ENCODE assay signal across 2 cellular contexts in genomic region chr6:3825851-3826581, GRCh38.
TF ChIP-seq lines count a peak whose summit lies in the region.

No MANE protein-coding gene starts in this region.

TF ChIP-seq in IMR-90, 13 proteins besides CTCF, POLR2A, EP300 and RAD21 (continued from another document):
- TF ChIP-seq MAZ (IDR thresholded peaks at IDR 0.05; ENCODE audit: borderline replicate concordance, low read depth, low read length) (no peak), FOS (IDR thresholded peaks at IDR 0.05; ENCODE audit: low read depth, low read length) (peak; percentile 66), ELK1 (IDR thresholded peaks at IDR 0.05; ENCODE audit: borderline replicate concordance, low read depth, low read length) (no peak), MAFK (IDR thresholded peaks at IDR 0.05; ENCODE audit: low read depth, low read length) (no peak), RCOR1 (IDR thresholded peaks at IDR 0.05; ENCODE audit: insufficient replicate concordance, low read length) (no peak), CEBPB (IDR thresholded peaks at IDR 0.05; ENCODE audit: low read depth, low read length) (peak; percentile 53; the same call in 1 of the 2 replicates), BHLHE40 (IDR thresholded peaks at IDR 0.05; ENCODE audit: low read depth, low read length) (no peak), MXI1 (IDR thresholded peaks at IDR 0.05; ENCODE audit: borderline replicate concordance, low read depth, low read length) (peak; percentile 17; the same call in 1 of the 2 replicates), CHD1 (IDR thresholded peaks at IDR 0.05; ENCODE audit: low read depth, low read length) (no peak; the same call in 1 of the 2 replicates), SMC3 (IDR thresholded peaks at IDR 0.05; ENCODE audit: low read depth, low read length) (no peak), USF2 (IDR thresholded peaks at IDR 0.05; ENCODE audit: low read depth, low read length) (no peak), NFE2L2 (IDR thresholded peaks at IDR 0.05; ENCODE audit: low read depth, low read length) (no peak)

TF ChIP-seq in HepG2, 621 proteins besides CTCF, POLR2A, EP300 and RAD21 (continued from another document and continues in another):
- TF ChIP-seq HBP1 (CRISPR knock-in tag; IDR thresholded peaks at IDR 0.05; ENCODE audit: low read depth) (peak; percentile 46; the same call in 1 of the 2 replicates), ATF2 (CRISPR knock-in tag; IDR thresholded peaks at IDR 0.05) (peak; percentile 67; the same call in 1 of the 2 replicates), MATR3 (CRISPR knock-in tag; IDR thresholded peaks at IDR 0.05) (no peak), CREB1 (IDR thresholded peaks at IDR 0.05) (0 out of 2 replicates have a peak, but pooled peaks have one; percentile 13), CREB1 (CRISPR knock-in tag; IDR thresholded peaks at IDR 0.05) (peak; percentile 65; the same call in 1 of the 2 replicates), ZBTB10 (CRISPR knock-in tag; IDR thresholded peaks at IDR 0.05; ENCODE audit: borderline replicate concordance) (0 out of 2 replicates have a peak, but pooled peaks have one; percentile 27), CREM (IDR thresholded peaks at IDR 0.05) (peak; percentile 27), CREM (CRISPR knock-in tag; IDR thresholded peaks at IDR 0.05) (no peak), KLF16 (CRISPR knock-in tag; IDR thresholded peaks at IDR 0.05) (peak in 1 of 2 experiments; percentile 19; a peak in 1 of 4 replicates), KLF15 (CRISPR knock-in tag; IDR thresholded peaks at IDR 0.05; ENCODE audit: borderline replicate concordance) (peak; percentile 61; the same call in 1 of the 2 replicates), TARDBP (CRISPR knock-in tag; IDR thresholded peaks at IDR 0.05) (no peak), MED13 (CRISPR knock-in tag; IDR thresholded peaks at IDR 0.05) (0 out of 2 replicates have a peak, but pooled peaks have one; percentile 19), ZNF224 (CRISPR knock-in tag; IDR thresholded peaks at IDR 0.05) (no peak), ZZZ3 (CRISPR knock-in tag; IDR thresholded peaks at IDR 0.05; ENCODE audit: borderline replicate concordance) (no peak), TIGD3 (CRISPR knock-in tag; IDR thresholded peaks at IDR 0.05; ENCODE audit: borderline replicate concordance) (no peak), ZSCAN5A (CRISPR knock-in tag; IDR thresholded peaks at IDR 0.05; ENCODE audit: borderline replicate concordance) (no peak), ETV5 (CRISPR knock-in tag; IDR thresholded peaks at IDR 0.05; ENCODE audit: borderline replicate concordance) (peak; percentile 39; the same call in 1 of the 2 replicates), ARID5B (CRISPR knock-in tag; IDR thresholded peaks at IDR 0.05) (peak; percentile 12; the same call in 1 of the 2 replicates), SNAI1 (CRISPR knock-in tag; IDR thresholded peaks at IDR 0.05; ENCODE audit: borderline replicate concordance) (no peak), TRAFD1 (CRISPR knock-in tag; IDR thresholded peaks at IDR 0.05; ENCODE audit: borderline replicate concordance) (no peak), JUN (CRISPR knock-in tag; IDR thresholded peaks at IDR 0.05) (peak; percentile 53; the same call in 1 of the 2 replicates), ZMAT3 (CRISPR knock-in tag; conservative IDR thresholded peaks at IDR 0.05) (peak; percentile 60; the same call in 1 of the 2 replicates), ZNF292 (CRISPR knock-in tag; IDR thresholded peaks at IDR 0.05; ENCODE audit: borderline replicate concordance, low read depth) (no peak; the same call in 1 of the 2 replicates), MAX (IDR thresholded peaks at IDR 0.05) (peak; percentile 67; the same call in 1 of the 2 replicates), HDAC1 (CRISPR knock-in tag; IDR thresholded peaks at IDR 0.05) (0 out of 2 replicates have a peak, but pooled peaks have one; percentile 29), NR2F6 (IDR thresholded peaks at IDR 0.05) (peak; percentile 18; the same call in 1 of the 2 replicates), NR2F6 (CRISPR knock-in tag; IDR thresholded peaks at IDR 0.05) (no peak), CCDC6 (CRISPR knock-in tag; IDR thresholded peaks at IDR 0.05) (peak; percentile 7; the same call in 1 of the 2 replicates), NONO (IDR thresholded peaks at IDR 0.05) (no peak), NONO (CRISPR knock-in tag; conservative IDR thresholded peaks at IDR 0.05) (0 out of 2 replicates have a peak, but pooled peaks have one; percentile 14), JUND (CRISPR knock-in tag; IDR thresholded peaks at IDR 0.05) (0 out of 2 replicates have a peak, but pooled peaks have one; percentile 38), NPAS2 (CRISPR knock-in tag; IDR thresholded peaks at IDR 0.05; ENCODE audit: borderline replicate concordance) (no peak), FOXK2 (IDR thresholded peaks at IDR 0.05) (no peak), ASH2L (IDR thresholded peaks at IDR 0.05; ENCODE audit: insufficient read length, low read depth, low read length) (peak; percentile 81), ZNF737 (CRISPR knock-in tag; IDR thresholded peaks at IDR 0.05; ENCODE audit: borderline replicate concordance) (no peak), SIX4 (CRISPR knock-in tag; IDR thresholded peaks at IDR 0.05) (0 out of 2 replicates have a peak, but pooled peaks have one; percentile 2), DMTF1 (CRISPR knock-in tag; IDR thresholded peaks at IDR 0.05) (no peak), NR2F1 (CRISPR knock-in tag; IDR thresholded peaks at IDR 0.05) (0 out of 4 replicates have a peak, but pooled peaks of 1 of the 2 experiments have one; percentile 27), KLF9 (CRISPR knock-in tag; IDR thresholded peaks at IDR 0.05; ENCODE audit: low read depth) (peak; percentile 75; the same call in 1 of the 2 replicates), FOXP1 (IDR thresholded peaks at IDR 0.05) (no peak), FOXP1 (CRISPR knock-in tag; IDR thresholded peaks at IDR 0.05) (no peak), SMARCC2 (IDR thresholded peaks at IDR 0.05) (no peak), XRCC5 (optimal IDR thresholded peaks at IDR 0.05; ENCODE audit: low read length) (peak; percentile 15)
